ENCODE assay signal across 26 cellular contexts in genomic region chr10:2144584-2144983, GRCh38.
DNase-seq lines count a peak whose midpoint lies in the region; ATAC-seq, FAIRE-seq and TF ChIP-seq lines count a peak whose summit lies in the region.
"Had no signal": no experiment of that assay in that cellular context is flagged by ENCODE, and none has a peak within 500 bp of the region (broad histone marks: within the 10 kb centered on the region; RNA-seq: fewer than 3 reads in every experiment).

No MANE protein-coding gene starts in this region.

- no peaks in the 10 kb centered on the region for H3K79me2 ChIP-seq in GM23338 (replicated peaks; ENCODE audit: insufficient read depth)
- H3K79me2 ChIP-seq in H1 (ENCODE audit: control insufficient read depth in 1 of 2, insufficient read depth in 2 of 2, low read length in 2 of 2) = no peaks in the 10 kb centered on the region
- H3K79me2 ChIP-seq in hepatocyte = no peaks in the 10 kb centered on the region

- no peak for TF ChIP-seq RAD21 in H1 (IDR thresholded peaks at IDR 0.05 in 1 of 2, conservative IDR thresholded peaks at IDR 0.05 in 1 of 2; ENCODE audit: low read depth in 2 of 2, low read length in 2 of 2)

- peaks cover 5% of the 10 kb centered on the region for H3K27me3 Mint-ChIP-seq in GM23338 (ENCODE audit: insufficient read depth, low read depth, poor library complexity)
- H3K27me3 Mint-ChIP-seq in progenitor cell of endocrine pancreas = no peaks in the 10 kb centered on the region
- H3K27me3 Mint-ChIP-seq: CD4-positive, alpha-beta T cell had no signal

- no peak for FAIRE-seq in H1 (lab: Jason Lieb, UNC)
- FAIRE-seq: A549, GM12892, H54 had no signal

- no peak overlapping the region for H3K4ac ChIP-seq in H1 (replicated peaks; ENCODE audit: insufficient read length, low read depth, low read length)

- H2BK12ac ChIP-seq in H1 (ENCODE audit: low read depth, low read length) = no peak overlapping the region

- DNase-seq in GM23338 (ENCODE audit: low spot score) = no peak
- no peak for DNase-seq in H1 (ENCODE audit: low read depth in 1 of 2, low spot score in 2 of 2)
- DNase-seq in hepatocyte (ENCODE audit: low spot score) = no peak
- DNase-seq in progenitor cell of endocrine pancreas (ENCODE audit: low spot score, unreplicated experiment) = no peak
- no peak for DNase-seq in upper lobe of right lung
- no peak for DNase-seq in stimulated activated CD4-positive, alpha-beta T cell treated with anti-CD3 and anti-CD28 coated beads, Interleukin-12 subunit alpha, Interleukin-12 subunit beta, amount 100 ng/mL, for 4 hours
- DNase-seq in NCI-H510A treated with DMSO at 0.1 percent for 48 hours (lab: John Stamatoyannopoulos, UW) = no peak
- DNase-seq: 8988T; ACHN; AML-193; BE2C; Calu3; CD4-positive, alpha-beta T cell; CD8-positive, alpha-beta memory T cell; COR-L47; DMS53; DMS79 treated with DMSO at 0.1 percent for 48 hours; GF-D8; HFFc6 had no signal

- 0 out of 2 replicates have a peak overlapping the region, but pooled peaks have one; percentile 32 for H2BK20ac ChIP-seq in H1 (ENCODE audit: low read length)

- ATAC-seq in GM23338 (no peak), HG02852 (IDR thresholded peaks at IDR 0.05; ENCODE audit: unreplicated experiment) (no peak), upper lobe of right lung (no peak)
- ATAC-seq: A549 had no signal

- no peak overlapping the region for H4K5ac ChIP-seq in H1 (ENCODE audit: insufficient read length, low read depth, low read length)

- H3K4me2 ChIP-seq in GM23338 (no peak overlapping the region), H1 (ENCODE audit: insufficient read depth in 1 of 2, low read depth in 2 of 2, low read length in 2 of 2) (no peak overlapping the region), hepatocyte (no peak overlapping the region)
- H3K4me2 ChIP-seq: A549 had no signal

- H3K27ac Mint-ChIP-seq in GM23338 = no peak overlapping the region
- peak overlapping the region; percentile 11 for H3K27ac Mint-ChIP-seq in progenitor cell of endocrine pancreas
- H3K27ac Mint-ChIP-seq: CD14-positive monocyte; CD4-positive, alpha-beta T cell; CD8-positive, alpha-beta memory T cell; HFFc6 had no signal

- H3K56ac ChIP-seq in H1 (replicated peaks; ENCODE audit: insufficient read length, low read depth, low read length) = no peak overlapping the region

- WGBS in H1 (ENCODE audit: extremely low coverage in 1 of 2, insufficient coverage in 1 of 2, insufficient read length in 1 of 2, insufficient replicate concordance in 2 of 2, low coverage in 1 of 2, low lambda C conversion rate in 2 of 2, missing lambda C conversion rate in 1 of 2), 2 experiments = 83% methylated on average over 4 of the region's 4 CpGs; no CpG with 5 or more reads in 1 of the 2 experiments
- 70% methylated on average over 4 of the region's 4 CpGs for WGBS in hepatocyte (ENCODE audit: low lambda C conversion rate, missing lambda C conversion rate)

- no peak overlapping the region for H4K8ac ChIP-seq in H1 (ENCODE audit: extremely low read depth, insufficient read depth, low read length)

- no peak overlapping the region for H3K27ac ChIP-seq in GM23338 (ENCODE audit: low read depth)
- no peak overlapping the region for H3K27ac ChIP-seq in H1 (ENCODE audit: low read depth, low read length)
- no peak overlapping the region for H3K27ac ChIP-seq in hepatocyte
- H3K27ac ChIP-seq in upper lobe of right lung = no peak overlapping the region
- H3K27ac ChIP-seq: A549; BLaER1 treated with 17β-estradiol and CSF1 and Interleukin-3, amounts not matched to agents 10 nM and 100 nM had no signal

- H3F3A ChIP-seq in GM23338 (replicated peaks; ENCODE audit: low read depth) = no peaks in the 10 kb centered on the region

- no peak overlapping the region for H3K18ac ChIP-seq in H1 (ENCODE audit: extremely low read depth, low read length)

- no peaks in the 10 kb centered on the region for H3K79me1 ChIP-seq in H1 (ENCODE audit: low read depth, low read length)

- H3K9ac ChIP-seq in H1 (replicated peaks in 1 of 4; ENCODE audit: extremely low read depth in 1 of 4, low read depth in 3 of 4, low read length in 3 of 4) = no peak overlapping the region
- H3K9ac ChIP-seq: BLaER1 treated with 17β-estradiol and CSF1 and Interleukin-3, amounts not matched to agents 10 nM and 100 nM had no signal

- H3K36me3 Mint-ChIP-seq in GM23338 (ENCODE audit: low read depth) (no peaks in the 10 kb centered on the region; the same call in 2 of the 3 replicates), progenitor cell of endocrine pancreas (ENCODE audit: insufficient read depth) (no peaks in the 10 kb centered on the region)
- H3K36me3 Mint-ChIP-seq: CD14-positive monocyte; CD8-positive, alpha-beta memory T cell had no signal

- no peak overlapping the region for H2AK5ac ChIP-seq in H1 (ENCODE audit: low read depth, low read length)

- H3K27me3 ChIP-seq in GM23338 (ENCODE audit: insufficient read depth) = no peaks in the 10 kb centered on the region
- no peaks in the 10 kb centered on the region for H3K27me3 ChIP-seq in H1 (replicated peaks in 1 of 4; ENCODE audit: control insufficient read depth in 3 of 4, extremely low read depth in 1 of 4, insufficient read depth in 3 of 4, low read length in 3 of 4)
- no peaks in the 10 kb centered on the region for H3K27me3 ChIP-seq in hepatocyte
- no peaks in the 10 kb centered on the region for H3K27me3 ChIP-seq in upper lobe of right lung
- H3K27me3 ChIP-seq: BE2C; BLaER1 treated with 17β-estradiol and CSF1 and Interleukin-3, amounts not matched to agents 10 nM and 100 nM had no signal

- H4K20me1 ChIP-seq in GM23338 (replicated peaks; ENCODE audit: insufficient read depth) (no peaks in the 10 kb centered on the region), H1 (replicated peaks in 1 of 2; ENCODE audit: control insufficient read depth in 1 of 2, insufficient read depth in 2 of 2, low read length in 2 of 2) (no peaks in the 10 kb centered on the region), hepatocyte (ENCODE audit: insufficient read depth, poor library complexity, severe bottlenecking) (no peaks in the 10 kb centered on the region)
- H4K20me1 ChIP-seq: BLaER1 treated with 17β-estradiol and CSF1 and Interleukin-3, amounts not matched to agents 10 nM and 100 nM had no signal

- H3K36me3 ChIP-seq in GM23338 (ENCODE audit: insufficient read depth) (no peaks in the 10 kb centered on the region), H1 (ENCODE audit: control insufficient read depth in 2 of 4, insufficient read depth in 4 of 4, low read length in 3 of 4) (no peaks in the 10 kb centered on the region), hepatocyte (replicated peaks; ENCODE audit: insufficient read depth, low read depth) (no peaks in the 10 kb centered on the region), upper lobe of right lung (no peaks in the 10 kb centered on the region)
- H3K36me3 ChIP-seq: BE2C; BLaER1 treated with 17β-estradiol and CSF1 and Interleukin-3, amounts not matched to agents 10 nM and 100 nM; HAP-1 had no signal

- no peak overlapping the region for H3K4me3 ChIP-seq in GM23338
- H3K4me3 ChIP-seq in H1 (ENCODE audit: extremely low read depth in 1 of 4, insufficient read depth in 2 of 4, low read depth in 3 of 4, low read length in 4 of 4) = no peak overlapping the region
- no peak overlapping the region for H3K4me3 ChIP-seq in hepatocyte
- H3K4me3 ChIP-seq in upper lobe of right lung = no peak overlapping the region
- H3K4me3 ChIP-seq: A549; BLaER1 treated with 17β-estradiol and CSF1 and Interleukin-3, amounts not matched to agents 10 nM and 100 nM; HAP-1 had no signal

- TF ChIP-seq EP300 in H1 (IDR thresholded peaks at IDR 0.05; ENCODE audit: borderline replicate concordance in 1 of 2, low read depth in 2 of 2, low read length in 2 of 2) = no peak

- H2BK5ac ChIP-seq in H1 (ENCODE audit: low read depth, low read length) = no peak overlapping the region

- no peaks in the 10 kb centered on the region for H3K23me2 ChIP-seq in H1 (ENCODE audit: low read depth, low read length)

- H3K14ac ChIP-seq in H1 (ENCODE audit: insufficient read length) = no peak overlapping the region

- intact Hi-C loops in upper lobe of right lung (cut with DNase I) = no loop called here

- no peak overlapping the region for H2BK120ac ChIP-seq in H1 (replicated peaks; ENCODE audit: low read depth, low read length)

- H3K4me3 Mint-ChIP-seq in GM23338 (no peak overlapping the region), progenitor cell of endocrine pancreas (ENCODE audit: low read depth) (no peak overlapping the region)
- H3K4me3 Mint-ChIP-seq: CD14-positive monocyte; CD4-positive, alpha-beta T cell; CD8-positive, alpha-beta memory T cell; HFFc6 had no signal

- H2AFZ ChIP-seq in GM23338 (peak overlapping the region; percentile 59), H1 (ENCODE audit: low read length) (no peak overlapping the region), hepatocyte (peak overlapping the region; percentile 26)

- H3K23ac ChIP-seq in H1 (ENCODE audit: insufficient read length) = no peak overlapping the region

- H3K9me3 Mint-ChIP-seq in GM23338 (no peaks in the 10 kb centered on the region), progenitor cell of endocrine pancreas (ENCODE audit: low read depth) (no peaks in the 10 kb centered on the region)
- H3K9me3 Mint-ChIP-seq: CD4-positive, alpha-beta T cell had no signal

- peaks cover 20% of the 10 kb centered on the region for H3K4me1 Mint-ChIP-seq in GM23338
- peaks cover 22% of the 10 kb centered on the region for H3K4me1 Mint-ChIP-seq in progenitor cell of endocrine pancreas (ENCODE audit: low read depth)
- H3K4me1 Mint-ChIP-seq: CD14-positive monocyte; CD8-positive, alpha-beta memory T cell had no signal

- H2BK15ac ChIP-seq in H1 (ENCODE audit: low read length) = no peak overlapping the region

- CTCF ChIA-PET in H1 (lab: Charles Lee; ENCODE audit: partially characterized antibody) = interaction anchor here (0.6 kb wide), 1 partner anchor 94 kb away, joined by 3 read pairs; no protein-coding TSS in a partner anchor

- TF ChIP-seq CTCF in GM23338 (conservative IDR thresholded peaks at IDR 0.05; ENCODE audit: low read depth in 2 of 2) (no peak), H1 (IDR thresholded peaks at IDR 0.05; ENCODE audit: control extremely low read depth in 1 of 3, insufficient read depth in 1 of 3, low read depth in 1 of 3, low read length in 3 of 3) (no peak), hepatocyte (IDR thresholded peaks at IDR 0.05; ENCODE audit: poor library complexity) (no peak), progenitor cell of endocrine pancreas (IDR thresholded peaks at IDR 0.05; ENCODE audit: unreplicated experiment) (no peak), upper lobe of right lung (IDR thresholded peaks at IDR 0.05) (no peak)

- H3K9me3 ChIP-seq in H1 (ENCODE audit: insufficient read depth in 2 of 2, low read depth in 1 of 2, low read length in 1 of 2) (no peaks in the 10 kb centered on the region), hepatocyte (ENCODE audit: low read depth) (no peaks in the 10 kb centered on the region), upper lobe of right lung (no peaks in the 10 kb centered on the region)
- H3K9me3 ChIP-seq: A549, BE2C, HAP-1 had no signal

- H4K91ac ChIP-seq in H1 (replicated peaks; ENCODE audit: insufficient read length, low read length) = no peak overlapping the region

- POLR2A ChIA-PET in H1 (lab: Charles Lee; ENCODE audit: partially characterized antibody) = no interaction called here

- H3K9me2 ChIP-seq in GM23338 (ENCODE audit: insufficient read depth) (0 out of 2 replicates have a peak, but pooled peaks cover 3% of the 10 kb centered on the region), hepatocyte (replicated peaks; ENCODE audit: insufficient read depth) (no peaks in the 10 kb centered on the region)

- no peak for TF ChIP-seq POLR2A in H1 (IDR thresholded peaks at IDR 0.05; ENCODE audit: control extremely low read depth in 1 of 2, low read depth in 2 of 2, low read length in 2 of 2)

- H3K4me1 ChIP-seq in GM23338 (ENCODE audit: insufficient read depth) (peaks cover 6% of the 10 kb centered on the region), H1 (replicated peaks in 1 of 4; ENCODE audit: control insufficient read depth in 3 of 4, insufficient read depth in 4 of 4, low read length in 3 of 4) (peaks cover 0 to 2% (median under 1%) of the 10 kb centered on the region in 4 experiments; a peak in 1 of 7 replicates), hepatocyte (ENCODE audit: insufficient read depth) (no peaks in the 10 kb centered on the region), upper lobe of right lung (no peaks in the 10 kb centered on the region)
- H3K4me1 ChIP-seq: A549, BE2C, HAP-1 had no signal
